Comparison of ENCODE assay signal across 8 cellular contexts in the genomic region with DNA sequence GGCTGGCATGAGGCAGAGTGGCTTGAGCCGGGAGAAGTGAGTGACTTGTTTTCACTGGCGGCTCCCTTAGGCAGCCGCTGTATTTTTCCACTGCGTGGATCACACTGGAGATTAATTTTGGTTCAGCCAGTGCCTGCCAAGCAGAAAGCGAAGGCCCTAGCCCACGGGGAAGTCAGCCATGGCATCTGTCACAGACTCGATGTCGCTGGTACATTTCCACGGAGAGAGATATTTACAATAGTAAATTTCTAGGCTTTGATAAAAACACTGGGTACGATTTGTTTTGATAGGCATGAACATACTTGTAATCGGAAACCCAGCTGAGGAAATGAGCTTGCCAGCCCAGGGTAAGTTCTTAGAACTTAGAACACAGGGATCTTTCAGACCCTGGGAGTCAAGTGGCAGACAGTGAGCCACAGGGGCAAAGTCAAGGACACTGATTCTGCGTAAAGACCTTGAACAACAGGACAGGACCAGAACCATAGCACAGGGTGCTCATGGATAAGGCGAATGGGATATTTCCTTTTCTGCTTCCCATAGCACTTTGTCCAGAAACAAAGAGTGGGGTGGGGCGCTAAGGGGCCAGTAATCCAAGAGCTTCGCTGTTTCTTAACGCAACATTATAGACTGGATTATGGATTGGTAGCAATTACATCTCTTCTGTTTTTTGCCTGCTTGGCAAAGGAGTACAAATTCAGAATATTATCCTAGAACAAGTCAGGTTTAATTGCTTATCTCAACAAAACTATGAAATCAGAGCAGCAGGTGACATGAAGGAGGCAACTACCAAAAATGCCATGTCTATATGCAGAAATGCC. TPM values are rescaled to one million over a fixed set of nuclear protein-coding genes. Genes with fewer than 3 reads are reported as not detected.
DNase-seq lines count a peak whose midpoint lies in the region; ATAC-seq and TF ChIP-seq lines count a peak whose summit lies in the region.

No MANE protein-coding gene starts in this region.

- H3K4me2 ChIP-seq in H9 (ENCODE audit: insufficient read depth, insufficient read length, low read length) = no peak overlapping the region

- no peak overlapping the region; the same call in 1 of the 2 replicates for H2BK15ac ChIP-seq in H9 (ENCODE audit: low read depth, low read length)

- no peaks in the 10 kb centered on the region; a peak in 1 of 5 replicates for H3K9me3 Mint-ChIP-seq in H9
- H3K9me3 Mint-ChIP-seq in type B pancreatic cell = no peaks in the 10 kb centered on the region

- H3K4me1 Mint-ChIP-seq in H9 (peaks cover 26 to 39% of the 10 kb centered on the region in 2 experiments), type B pancreatic cell (ENCODE audit: unreplicated experiment) (peaks cover 48% of the 10 kb centered on the region)

- DNase-seq in H9 (no peak), T-helper 22 cell (ENCODE audit: low read depth) (peak; percentile 30), epithelial cell of proximal tubule (ENCODE audit: low read depth) (peak; percentile 90), mucosa of gallbladder (ENCODE audit: low spot score) (peak; percentile 71), type B pancreatic cell (ENCODE audit: extremely low spot score, unreplicated experiment) (no peak), NCI-H524 treated with DMSO at 0.1 percent for 48 hours (lab: John Stamatoyannopoulos, UW) (no peak), HPDE6-E6E7 (ENCODE audit: extremely low spot score) (no peak)

- ATAC-seq in GM18519 (IDR thresholded peaks at IDR 0.05; ENCODE audit: low FRiP score, unreplicated experiment) = no peak

- no peak overlapping the region for H3K27ac ChIP-seq in H9 (ENCODE audit: insufficient read length, low read depth, low read length)

- no peak overlapping the region for H2AFZ ChIP-seq in H9 (ENCODE audit: low read length)

- H2BK5ac ChIP-seq in H9 (ENCODE audit: insufficient read length, low read length) = no peak overlapping the region

- H3K79me2 ChIP-seq in H9 (ENCODE audit: insufficient read depth, low read length) = no peaks in the 10 kb centered on the region

- no CpG with 5 or more reads among the region's 16 CpGs for WGBS in H9 (ENCODE audit: extremely low coverage, insufficient read length, low lambda C conversion rate)

- no peak overlapping the region for H3T11ph ChIP-seq in H9 (ENCODE audit: low read length)

- H3K23ac ChIP-seq in H9 (ENCODE audit: insufficient read length, low read depth, low read length) = no peak overlapping the region

- no peaks in the 10 kb centered on the region for H4K20me1 ChIP-seq in H9 (ENCODE audit: control insufficient read depth, insufficient read depth, insufficient read length)

- H3K18ac ChIP-seq in H9 (ENCODE audit: insufficient read length, low read depth, low read length) = peak overlapping the region; percentile 7

- peaks cover 11 to 25% (median 23%) of the 10 kb centered on the region in 3 experiments for H3K36me3 Mint-ChIP-seq in H9 (ENCODE audit: insufficient read depth in 1 of 3, low read depth in 3 of 3)
- H3K36me3 Mint-ChIP-seq in type B pancreatic cell = peaks cover 28% of the 10 kb centered on the region

- H3K27me3 ChIP-seq in H9 (ENCODE audit: insufficient read depth, low read length) = no peaks in the 10 kb centered on the region

- H4K5ac ChIP-seq in H9 (ENCODE audit: insufficient read length, low read depth, low read length) = no peak overlapping the region

- H2BK20ac ChIP-seq in H9 (ENCODE audit: low read depth, low read length, poor library complexity, severe bottlenecking) = no peak overlapping the region

- no peak for TF ChIP-seq CTCF in H9 (conservative IDR thresholded peaks at IDR 0.05)
- TF ChIP-seq CTCF in epithelial cell of proximal tubule (conservative IDR thresholded peaks at IDR 0.05; ENCODE audit: low read depth, low read length) = no peak
- TF ChIP-seq CTCF in type B pancreatic cell (conservative IDR thresholded peaks at IDR 0.05) = no peak

- peak overlapping the region; percentile 82 for H3K4me3 ChIP-seq in epithelial cell of proximal tubule (ENCODE audit: low read depth, low read length)

- peaks cover 6% of the 10 kb centered on the region for H3K23me2 ChIP-seq in H9 (ENCODE audit: insufficient read length, low read depth, low read length, poor library complexity, severe bottlenecking)

- peak overlapping the region; percentile 36; the same call in 1 of the 2 replicates for H3K14ac ChIP-seq in H9 (ENCODE audit: insufficient read depth, low read length)

- no peak overlapping the region for H4K91ac ChIP-seq in H9 (ENCODE audit: insufficient read length, low read depth, low read length)

- peak overlapping the region; percentile 3 to 98 (median 91); a peak in 6 of 7 replicates for H3K27ac Mint-ChIP-seq in H9
- peak overlapping the region; percentile 99 for H3K27ac Mint-ChIP-seq in type B pancreatic cell

- H2BK120ac ChIP-seq in H9 (ENCODE audit: low read depth, low read length, poor library complexity, severe bottlenecking) = no peak overlapping the region

- H3K9me3 ChIP-seq in H9 (ENCODE audit: control insufficient read depth, low read depth, low read length) = no peaks in the 10 kb centered on the region

- H3K9ac ChIP-seq in H9 (ENCODE audit: extremely low read depth, insufficient read length, low read length) = no peak overlapping the region

- no peak overlapping the region for H2AK5ac ChIP-seq in H9 (ENCODE audit: insufficient read length, low read length)

- no peak overlapping the region for H4K8ac ChIP-seq in H9 (replicated peaks; ENCODE audit: insufficient read length, low read depth, low read length)

- no peaks in the 10 kb centered on the region for H3K79me1 ChIP-seq in H9 (ENCODE audit: insufficient read depth, low read depth, low read length, poor library complexity, severe bottlenecking)

- H3K4me3 Mint-ChIP-seq in H9 = peak overlapping the region; percentile 10 to 40; a peak in 2 of 5 replicates
- peak overlapping the region; percentile 82 for H3K4me3 Mint-ChIP-seq in type B pancreatic cell

- peak overlapping the region; percentile 58 for H2BK12ac ChIP-seq in H9 (ENCODE audit: insufficient read length, low read depth, low read length)

- H3K27me3 Mint-ChIP-seq in H9 (ENCODE audit: low read depth) = peaks cover 12% of the 10 kb centered on the region
- no peaks in the 10 kb centered on the region for H3K27me3 Mint-ChIP-seq in type B pancreatic cell

- H3K4me1 ChIP-seq in H9 (ENCODE audit: insufficient read depth, low read length) = no peaks in the 10 kb centered on the region

- no peak overlapping the region for H3K4ac ChIP-seq in H9 (ENCODE audit: low read depth, low read length)

- no peak overlapping the region for H3K56ac ChIP-seq in H9 (ENCODE audit: insufficient read length, low read depth, low read length)

RNA-seq across cellular contexts. Expression of a gene that starts 4.5 kb away (rescaled TPM):
- 10.9 and 11.3 TPM in 2 replicates for total RNA-seq in H9 (2021)
- total RNA-seq in epithelial cell of proximal tubule = 186 and 215 TPM in 2 replicates
- 240 TPM for total RNA-seq in mucosa of gallbladder
- 50.9 and 163 TPM in 2 replicates for total RNA-seq in type B pancreatic cell (ENCODE audit: low replicate concordance)

Comparison
In these comparisons a context has a peak if more than half of its experiments do, and no peak if none do; other contexts are left out.
1. DNase-seq: peak in T-helper 22 cell (single experiment), epithelial cell of proximal tubule (single experiment) and mucosa of gallbladder (single experiment); none in H9 (single experiment), type B pancreatic cell (single experiment), NCI-H524 treated with DMSO at 0.1 percent for 48 hours (single experiment) and HPDE6-E6E7 (single experiment).